In genomic region chr9:29214162-29214520, GRCh38 we compare ENCODE assay signal across 9 cellular contexts. TPM values are rescaled to one million over a fixed set of nuclear protein-coding genes. Genes with fewer than 3 reads are reported as not detected.
DNase-seq lines count a peak whose midpoint lies in the region; TF ChIP-seq lines count a peak whose summit lies in the region.
"Had no signal": no experiment of that assay in that cellular context is flagged by ENCODE, and none has a peak within 500 bp of the region (broad histone marks: within the 10 kb centered on the region; RNA-seq: fewer than 3 reads in every experiment).

No MANE protein-coding gene starts in this region.

- H3K4me3 Mint-ChIP-seq in activated CD4-positive, alpha-beta memory T cell treated with anti-CD3 and anti-CD28 coated beads, Interleukin-2, amount 10 ng/mL, durations not matched to agents 7 days and 5 days = no peak overlapping the region

- H3K4me2 ChIP-seq in PC-9 = 0 out of 2 replicates have a peak overlapping the region, but pooled peaks have one; percentile 78
- H3K4me2 ChIP-seq in skeletal muscle satellite cell (ENCODE audit: low read length) = peak overlapping the region; percentile 73

- TF ChIP-seq CTCF in PC-9 (conservative IDR thresholded peaks at IDR 0.05) = no peak

- H3K4me1 Mint-ChIP-seq in activated CD4-positive, alpha-beta memory T cell treated with anti-CD3 and anti-CD28 coated beads, Interleukin-2, amount 10 ng/mL, durations not matched to agents 7 days and 5 days = peaks cover 9% of the 10 kb centered on the region

- no peak overlapping the region for H3K27ac ChIP-seq in PC-9
- no peak overlapping the region for H3K27ac ChIP-seq in substantia nigra (ENCODE audit: low read depth, low read length, poor library complexity, severe bottlenecking)
- H3K27ac ChIP-seq: skin epidermis had no signal

- no peaks in the 10 kb centered on the region for H3K9me3 ChIP-seq in PC-9 (ENCODE audit: insufficient read depth, low read depth)
- H3K9me3 ChIP-seq in skeletal muscle satellite cell (replicated peaks; ENCODE audit: low read length) = no peaks in the 10 kb centered on the region

- no peaks in the 10 kb centered on the region for H3K9me2 ChIP-seq in PC-9 (ENCODE audit: insufficient read depth)

- CTCF ChIA-PET in PC-9 (lab: Charles Lee) = interaction anchor here (0.7 kb wide), 1 partner anchor 32 kb away, joined by 3 read pairs; no protein-coding TSS in a partner anchor
- CTCF ChIA-PET in activated CD4-positive, alpha-beta memory T cell treated with anti-CD3 and anti-CD28 coated beads, Interleukin-2, amount 10 ng/mL, durations not matched to agents 7 days and 5 days (lab: Charles Lee) = no interaction called here

- no peaks in the 10 kb centered on the region for H3K36me3 ChIP-seq in PC-9 (ENCODE audit: low read depth)
- H3K36me3 ChIP-seq in skeletal muscle satellite cell (ENCODE audit: insufficient read depth, low read length) = no peaks in the 10 kb centered on the region

- DNase-seq in NCI-H1092 (lab: John Stamatoyannopoulos, UW) = peak; percentile 54
- no peak for DNase-seq in PC-9
- peak; percentile 79 for DNase-seq in iPS DF 19.7 (ENCODE audit: low read depth, low spot score)
- DNase-seq in SW 1271 (lab: John Stamatoyannopoulos, UW) = no peak
- DNase-seq in substantia nigra (lab: John Stamatoyannopoulos, UW) = no peak
- no peak for DNase-seq in activated CD4-positive, alpha-beta memory T cell treated with anti-CD3 and anti-CD28 coated beads, Interleukin-2, amount 10 ng/mL, durations not matched to agents 7 days and 5 days
- DNase-seq: NCI-H1048 had no signal

- H3K9ac ChIP-seq in skeletal muscle satellite cell (ENCODE audit: low read depth, low read length) = no peak overlapping the region

- peaks cover 22% of the 10 kb centered on the region for H3K27me3 ChIP-seq in PC-9 (ENCODE audit: insufficient read depth, low read depth)
- H3K27me3 ChIP-seq in skeletal muscle satellite cell (ENCODE audit: control insufficient read depth, insufficient read depth, low read length) = peaks cover 49% of the 10 kb centered on the region

- H4K20me1 ChIP-seq in PC-9 (ENCODE audit: insufficient read depth) = no peaks in the 10 kb centered on the region

- H3K4me3 ChIP-seq in PC-9 (no peak overlapping the region), skeletal muscle satellite cell (ENCODE audit: low read length) (no peak overlapping the region)

- no peaks in the 10 kb centered on the region for H3K9me3 Mint-ChIP-seq in activated CD4-positive, alpha-beta memory T cell treated with anti-CD3 and anti-CD28 coated beads, Interleukin-2, amount 10 ng/mL, durations not matched to agents 7 days and 5 days

- BruUV-seq in PC-9 (replicated peaks; lab: Mats Ljungman, UMichigan) = no TSS peak

- H3K36me3 Mint-ChIP-seq in activated CD4-positive, alpha-beta memory T cell treated with anti-CD3 and anti-CD28 coated beads, Interleukin-2, amount 10 ng/mL, durations not matched to agents 7 days and 5 days (ENCODE audit: low read depth) = no peaks in the 10 kb centered on the region

- POLR2A ChIA-PET in PC-9 (lab: Charles Lee; ENCODE audit: unreplicated experiment) = no interaction called here
- POLR2A ChIA-PET in activated CD4-positive, alpha-beta memory T cell treated with anti-CD3 and anti-CD28 coated beads, Interleukin-2, amount 10 ng/mL, durations not matched to agents 7 days and 5 days (lab: Charles Lee) = no interaction called here

- H3K27me3 Mint-ChIP-seq in activated CD4-positive, alpha-beta memory T cell treated with anti-CD3 and anti-CD28 coated beads, Interleukin-2, amount 10 ng/mL, durations not matched to agents 7 days and 5 days = peaks cover 46% of the 10 kb centered on the region

- intact Hi-C loops in PC-9 (cut with micrococcal nuclease; ENCODE audit: unreplicated experiment) = loop anchor here (5.0 kb wide), 1 partner anchor 442 kb away; no protein-coding TSS in a partner anchor

- H3K4me1 ChIP-seq in PC-9 (replicated peaks; ENCODE audit: insufficient read depth) (no peaks in the 10 kb centered on the region), skeletal muscle satellite cell (ENCODE audit: control insufficient read depth, insufficient read depth, low read length) (peaks cover 18% of the 10 kb centered on the region)

- H3K79me2 ChIP-seq in PC-9 (ENCODE audit: low read depth) = no peaks in the 10 kb centered on the region

- H3K27ac Mint-ChIP-seq in activated CD4-positive, alpha-beta memory T cell treated with anti-CD3 and anti-CD28 coated beads, Interleukin-2, amount 10 ng/mL, durations not matched to agents 7 days and 5 days = no peak overlapping the region

- no peak overlapping the region for H2AFZ ChIP-seq in PC-9

- H3F3A ChIP-seq in PC-9 (ENCODE audit: insufficient read depth, low read depth) = no peaks in the 10 kb centered on the region

RNA-seq across cellular contexts. Expression of gene LINGO2, which starts 0.7 kb away (rescaled TPM):
- total RNA-seq in PC-9 (2021) = 0.31 TPM in 1 of 2 replicates, not detected in the other
- total RNA-seq in skeletal muscle satellite cell (2012; rRNA removed) = under 0.01 TPM in 1 of 2 replicates, not detected in the other
- not detected for total RNA-seq in activated CD4-positive, alpha-beta memory T cell treated with anti-CD3 and anti-CD28 coated beads, Interleukin-2, amount 10 ng/mL, durations not matched to agents 7 days and 5 days

Comparison
In these comparisons a context has a peak if more than half of its experiments do, and no peak if none do; other contexts are left out.
1. DNase-seq: peak in NCI-H1092 (single experiment) and iPS DF 19.7 (single experiment); none in PC-9 (0 of 2), SW 1271 (0 of 2), substantia nigra (0 of 49) and activated CD4-positive, alpha-beta memory T cell treated with anti-CD3 and anti-CD28 coated beads, Interleukin-2, amount 10 ng/mL, durations not matched to agents 7 days and 5 days (single experiment).